In genomic region chr19:49960980-49961379, GRCh38 we compare ENCODE assay signal across 1 cellular context. TPM values are rescaled to one million over a fixed set of nuclear protein-coding genes. Genes with fewer than 3 reads are reported as not detected.
"Had no signal": no experiment of that assay in that cellular context is flagged by ENCODE, and none has a peak within 500 bp of the region (broad histone marks: within the 10 kb centered on the region; RNA-seq: fewer than 3 reads in every experiment).

TSS of gene SIGLEC11 (minus strand) at chr19:49961172. CDS start at chr19:49961081, 91 bp downstream.

RNA-seq across cellular contexts. Expression of gene SIGLEC11, which starts in this region (rescaled TPM):
- total RNA-seq: fibroblast of villous mesenchyme had no signal
